In the genomic region with DNA sequence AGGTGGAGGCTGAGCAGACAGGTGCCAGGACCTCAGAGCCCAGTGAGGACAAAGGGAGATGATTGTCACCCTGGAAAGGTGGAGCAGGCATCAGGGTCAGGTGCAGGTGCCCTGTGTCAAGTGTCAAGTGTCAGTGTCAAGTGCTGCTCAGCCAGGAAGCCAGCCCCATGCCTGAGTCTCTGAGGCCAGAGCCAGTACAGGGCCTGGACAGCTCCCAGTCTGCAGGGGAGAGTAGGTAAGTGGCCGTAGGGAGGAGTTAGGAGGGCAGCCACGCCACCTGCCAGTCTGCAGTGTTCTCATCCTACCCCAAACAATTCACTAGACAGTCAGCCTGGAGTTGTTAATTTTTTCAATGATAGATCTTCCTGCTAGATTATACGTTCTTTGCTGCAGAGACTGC, we compare ENCODE assay signal across 21 cellular contexts.
"Had no signal": no experiment of that assay in that cellular context is flagged by ENCODE, and none has a peak within 500 bp of the region (broad histone marks: within the 10 kb centered on the region; RNA-seq: fewer than 3 reads in every experiment).

No MANE protein-coding gene starts in this region.

- DNase-seq: activated CD4-positive, alpha-beta T cell treated with anti-CD3 and anti-CD28 coated beads for 1 hour; activated CD4-positive, alpha-beta T cell treated with anti-CD3 and anti-CD28 coated beads, Interleukin-2, amount 50 U/mL, for 1 hour; activated gamma-delta T cell; activated naive CD4-positive, alpha-beta T cell treated with anti-CD3 and anti-CD28 coated beads, Interleukin-2, amount 50 U/mL, for 16 hours; activated naive CD8-positive, alpha-beta T cell treated with anti-CD3 and anti-CD28 coated beads, Interleukin-2, amount 50 U/mL, for 24 hours; activated T-cell treated with anti-CD3 and anti-CD28 coated beads, Interleukin-2, amount 50 U/mL, for 72 hours; aorta; central memory CD4-positive, alpha-beta T cell; effector memory CD4-positive, alpha-beta T cell; foreskin melanocyte; immature natural killer cell; naive thymus-derived CD8-positive, alpha-beta T cell; ovary; spleen; stimulated activated CD4-positive, alpha-beta T cell treated with anti-CD3 and anti-CD28 coated beads, Interleukin-4, amount 100 ng/mL, for 1 hour; stimulated activated naive CD4-positive, alpha-beta T cell treated with Interleukin-2 at 50 U/mL for 16 hours; T-cell had no signal

- ATAC-seq: activated naive CD8-positive, alpha-beta T cell treated with anti-CD3 and anti-CD28 coated beads, Interleukin-2, amount 50 U/mL, for 24 hours; activated T-cell treated with anti-CD3 and anti-CD28 coated beads, Interleukin-2, amount 50 U/mL, for 72 hours; esophagus mucosa; left lobe of liver; naive thymus-derived CD8-positive, alpha-beta T cell; T-cell had no signal

- H3K4me1 Mint-ChIP-seq: activated naive CD8-positive, alpha-beta T cell treated with anti-CD3 and anti-CD28 coated beads, Interleukin-2, amount 50 U/mL, for 24 hours had no signal

- H3K27me3 Mint-ChIP-seq: activated naive CD8-positive, alpha-beta T cell treated with anti-CD3 and anti-CD28 coated beads, Interleukin-2, amount 50 U/mL, for 24 hours; brain; naive thymus-derived CD8-positive, alpha-beta T cell; T-cell; type B pancreatic cell had no signal

- H3K4me3 Mint-ChIP-seq: activated naive CD8-positive, alpha-beta T cell treated with anti-CD3 and anti-CD28 coated beads, Interleukin-2, amount 50 U/mL, for 24 hours; activated T-cell treated with anti-CD3 and anti-CD28 coated beads, Interleukin-2, amount 50 U/mL, for 72 hours; brain; immature natural killer cell; naive thymus-derived CD8-positive, alpha-beta T cell; T-cell; type B pancreatic cell had no signal

- H3K27ac Mint-ChIP-seq: activated naive CD8-positive, alpha-beta T cell treated with anti-CD3 and anti-CD28 coated beads, Interleukin-2, amount 50 U/mL, for 24 hours; activated T-cell treated with anti-CD3 and anti-CD28 coated beads, Interleukin-2, amount 50 U/mL, for 72 hours; immature natural killer cell; naive thymus-derived CD8-positive, alpha-beta T cell; type B pancreatic cell had no signal

- H3K9me3 Mint-ChIP-seq: activated naive CD8-positive, alpha-beta T cell treated with anti-CD3 and anti-CD28 coated beads, Interleukin-2, amount 50 U/mL, for 24 hours; activated T-cell treated with anti-CD3 and anti-CD28 coated beads, Interleukin-2, amount 50 U/mL, for 72 hours; brain; immature natural killer cell; naive thymus-derived CD8-positive, alpha-beta T cell; T-cell; type B pancreatic cell had no signal
